ENCODE assay signal across 8 cellular contexts in genomic region chr11:66001941-66002647, GRCh38. TPM values are rescaled to one million over a fixed set of nuclear protein-coding genes. Genes with fewer than 3 reads are reported as not detected.
DNase-seq lines count a peak whose midpoint lies in the region; ATAC-seq and TF ChIP-seq lines count a peak whose summit lies in the region.

TSS of gene BANF1 (plus strand) at chr11:66002503. CDS start at chr11:66003251, 748 bp downstream.
TSS of gene EIF1AD (minus strand) at chr11:66002157. CDS start at chr11:66000389, 1,768 bp downstream.

- H3K4me1 ChIP-seq in right atrium auricular region = peaks cover 0 to 22% of the 10 kb centered on the region in 2 donors
- H3K4me1 ChIP-seq in psoas muscle = peaks cover 30% of the 10 kb centered on the region
- H3K4me1 ChIP-seq in urinary bladder (ENCODE audit: insufficient read depth) = no peaks in the 10 kb centered on the region

- H3K9me3 ChIP-seq in right atrium auricular region = no peaks in the 10 kb centered on the region
- H3K9me3 ChIP-seq in psoas muscle = no peaks in the 10 kb centered on the region

- no peaks in the 10 kb centered on the region for H3K27me3 ChIP-seq in right atrium auricular region
- no peaks in the 10 kb centered on the region for H3K27me3 ChIP-seq in psoas muscle (ENCODE audit: insufficient read depth in 3 of 3, low read length in 2 of 3)

- peak; percentile 79 for ATAC-seq in GM18498 (IDR thresholded peaks at IDR 0.05; ENCODE audit: unreplicated experiment)
- peak; percentile 77 for ATAC-seq in HG02970 (IDR thresholded peaks at IDR 0.05; ENCODE audit: low FRiP score, unreplicated experiment)
- peak; percentile 87 to 92 (median 88) for ATAC-seq in psoas muscle

- TF ChIP-seq CTCF in right atrium auricular region (IDR thresholded peaks at IDR 0.05) (no peak), psoas muscle (IDR thresholded peaks at IDR 0.05) (no peak)

- DNase-seq in NCI-H187 treated with DMSO at 0.1 percent for 48 hours (lab: John Stamatoyannopoulos, UW) (peak; percentile 86), T-helper 2 cell (peak; percentile 64 to 99 (median 88)), amygdala (lab: John Stamatoyannopoulos, UW) (peak; percentile 46 to 100 (median 97)), right atrium auricular region (ENCODE audit: low spot score) (peak; percentile 94), psoas muscle (peak; percentile 90 to 95)

- H3K27ac ChIP-seq in right atrium auricular region (peak within 1 kb of the TSS; percentile 90 to 91), psoas muscle (peak within 1 kb of the TSS; percentile 96), urinary bladder (ENCODE audit: low read depth) (peak within 1 kb of the TSS; percentile 63)

- peaks cover 48% of the 10 kb centered on the region for H3K36me3 ChIP-seq in right atrium auricular region
- H3K36me3 ChIP-seq in psoas muscle (ENCODE audit: insufficient read depth in 1 of 2, low read depth in 1 of 2) = peaks cover 0 to 66% of the 10 kb centered on the region in 2 donors
- H3K36me3 ChIP-seq in urinary bladder (ENCODE audit: insufficient read depth) = peaks cover 3% of the 10 kb centered on the region

- peak within 1 kb of the TSS; percentile 77 to 86 for H3K4me3 ChIP-seq in right atrium auricular region
- peak within 1 kb of the TSS; percentile 74 for H3K4me3 ChIP-seq in psoas muscle
- peak within 1 kb of the TSS; percentile 75 for H3K4me3 ChIP-seq in urinary bladder (ENCODE audit: low read depth, low read length)

- intact Hi-C loops in psoas muscle (cut with DNase I) = loop anchor here (1.0 to 5.0 kb wide), 2 partner anchors 40 to 41 kb away; partner anchors contain the start of gene SART1 (in 2 of the 2)

- 0 to 1% (median 0%) methylated on average over 55 of the region's 55 CpGs for WGBS in psoas muscle, 3 donors
- WGBS in urinary bladder = under 1% methylated on average over 55 of the region's 55 CpGs

RNA-seq across cellular contexts. Expression of gene BANF1, which starts in this region (rescaled TPM):
- total RNA-seq in right atrium auricular region (10 to 100 TPM; 66.6 to 85.5 TPM), psoas muscle (100 to 1,000 TPM; 298 to 384 (median 336) TPM), urinary bladder (8.6 TPM)
- polyA plus RNA-seq in psoas muscle (100 to 1,000 TPM; 251 to 355 (median 314) TPM), urinary bladder (181 TPM)

RNA-seq across cellular contexts. Expression of gene EIF1AD, which starts in this region (rescaled TPM):
- 10 to 100 TPM; 17.6 to 25.0 TPM for total RNA-seq in right atrium auricular region
- 10 to 100 TPM; 24.8 to 44.5 (median 31.6) TPM for total RNA-seq in psoas muscle
- polyA plus RNA-seq in psoas muscle = 10 to 100 TPM; 29.4 to 63.1 (median 54.2) TPM
- 15.6 TPM for total RNA-seq in urinary bladder
- polyA plus RNA-seq in urinary bladder = 26.3 TPM

Comparison
In these comparisons a context has a peak if more than half of its experiments do, and no peak if none do; other contexts are left out.
1. Peak in every context shown above with its lines: DNase-seq, ATAC-seq, H3K4me3 ChIP-seq and H3K27ac ChIP-seq.